1 cellular context compared by ENCODE assay signal in the genomic region with DNA sequence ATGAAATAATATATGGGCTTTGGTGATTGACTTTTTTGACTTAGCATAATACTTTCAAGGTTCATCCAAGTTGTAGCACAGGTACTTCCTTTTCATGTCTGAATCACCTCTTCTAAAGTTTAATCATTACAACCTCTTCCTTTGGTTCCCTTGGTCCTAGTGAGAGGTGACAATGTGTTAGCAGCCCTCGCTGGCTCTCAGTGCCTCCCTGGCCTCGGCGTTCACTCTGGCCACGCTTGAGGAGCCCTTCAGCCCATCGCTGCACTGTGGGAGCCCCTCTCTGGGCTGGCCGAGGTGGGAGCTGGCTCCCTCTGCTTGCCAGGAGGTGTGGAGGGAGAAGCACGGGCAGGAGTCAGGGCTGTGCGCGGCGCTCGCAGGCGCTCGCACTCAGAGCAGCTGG.
A peak's percentile ranks its signal among the peaks of the same experiment; 100 is the strongest.
TF ChIP-seq lines count a peak whose summit lies in the region.

No MANE protein-coding gene starts in this region.

TF ChIP-seq in HepG2, 621 proteins besides CTCF, POLR2A, EP300 and RAD21:
- TF ChIP-seq ZNF850 (CRISPR knock-in tag; conservative IDR thresholded peaks at IDR 0.05) (peak; percentile 98), TBP (CRISPR knock-in tag; IDR thresholded peaks at IDR 0.05) (no peak)
TF ChIP-seq in HepG2: peak in this region for 1.
